In genomic region chr6:158303210-158303731, GRCh38 we compare ENCODE assay signal across 1 cellular context.
A peak's percentile ranks its signal among the peaks of the same experiment; 100 is the strongest.
TF ChIP-seq lines count a peak whose summit lies in the region.

No MANE protein-coding gene starts in this region.

TF ChIP-seq in HepG2, 621 proteins besides CTCF, POLR2A, EP300 and RAD21 (continued from another document and continues in another):
- peak; percentile 38; the same call in 1 of the 2 replicates for TF ChIP-seq ARID4A (CRISPR knock-in tag; IDR thresholded peaks at IDR 0.05; ENCODE audit: borderline replicate concordance)
- no peak for TF ChIP-seq CEBPZ (IDR thresholded peaks at IDR 0.05; ENCODE audit: low read length)
- TF ChIP-seq SMAD9 (CRISPR knock-in tag; IDR thresholded peaks at IDR 0.05), result no peak
- TF ChIP-seq NR2C2 (CRISPR knock-in tag; IDR thresholded peaks at IDR 0.05; ENCODE audit: borderline replicate concordance), result peak; percentile 56
- peak; percentile 86 for TF ChIP-seq TFE3 (CRISPR knock-in tag; IDR thresholded peaks at IDR 0.05)
- TF ChIP-seq NFYC (CRISPR knock-in tag; IDR thresholded peaks at IDR 0.05), result no peak
- 0 out of 2 replicates have a peak, but pooled peaks have one; percentile 28 for TF ChIP-seq ZBED4 (CRISPR knock-in tag; IDR thresholded peaks at IDR 0.05; ENCODE audit: borderline replicate concordance)
- peak; percentile 50; the same call in 1 of the 2 replicates for TF ChIP-seq PATZ1 (CRISPR knock-in tag; IDR thresholded peaks at IDR 0.05)
- peak; percentile 95 for TF ChIP-seq ZBTB7A (CRISPR knock-in tag; IDR thresholded peaks at IDR 0.05)
- 0 out of 2 replicates have a peak, but pooled peaks have one; percentile 32 for TF ChIP-seq HMG20B (CRISPR knock-in tag; conservative IDR thresholded peaks at IDR 0.05)
- TF ChIP-seq FOXA3 (CRISPR knock-in tag; IDR thresholded peaks at IDR 0.05), result peak; percentile 59; the same call in 1 of the 2 replicates
- TF ChIP-seq NR2F2 (IDR thresholded peaks at IDR 0.05; ENCODE audit: borderline replicate concordance, low read depth), result peak; percentile 65
- peak; percentile 73 for TF ChIP-seq ARNT2 (CRISPR knock-in tag; IDR thresholded peaks at IDR 0.05; ENCODE audit: low read depth)
- TF ChIP-seq PITX1 (CRISPR knock-in tag; IDR thresholded peaks at IDR 0.05), result peak; percentile 37; the same call in 1 of the 2 replicates
- no peak for TF ChIP-seq MTF2 (CRISPR knock-in tag; IDR thresholded peaks at IDR 0.05; ENCODE audit: borderline replicate concordance)
- no peak for TF ChIP-seq FOXA1 (IDR thresholded peaks at IDR 0.05)
- TF ChIP-seq FOXA1 (CRISPR knock-in tag; IDR thresholded peaks at IDR 0.05), result no peak; the same call in 1 of the 2 replicates
- peak; percentile 46; the same call in 1 of the 2 replicates for TF ChIP-seq AHDC1 (CRISPR knock-in tag; IDR thresholded peaks at IDR 0.05; ENCODE audit: borderline replicate concordance)
- TF ChIP-seq ZNF609 (CRISPR knock-in tag; IDR thresholded peaks at IDR 0.05; ENCODE audit: borderline replicate concordance), result peak; percentile 48; the same call in 1 of the 2 replicates
- no peak for TF ChIP-seq RBM22 (optimal IDR thresholded peaks at IDR 0.05; ENCODE audit: low read length)
- no peak for TF ChIP-seq NR3C1 (CRISPR knock-in tag; IDR thresholded peaks at IDR 0.05)
- 0 out of 2 replicates have a peak, but pooled peaks have one; percentile 20 for TF ChIP-seq ZNF652 (CRISPR knock-in tag; IDR thresholded peaks at IDR 0.05; ENCODE audit: borderline replicate concordance, low read depth)
- TF ChIP-seq NCOA2 (CRISPR knock-in tag; IDR thresholded peaks at IDR 0.05), result peak; percentile 57
- TF ChIP-seq ZNF337 (CRISPR knock-in tag; IDR thresholded peaks at IDR 0.05; ENCODE audit: borderline replicate concordance, low read depth), result no peak
- TF ChIP-seq SP2 (CRISPR knock-in tag; IDR thresholded peaks at IDR 0.05), result no peak
- TF ChIP-seq ZNF546 (CRISPR knock-in tag; conservative IDR thresholded peaks at IDR 0.05), result no peak
